In the genomic region with DNA sequence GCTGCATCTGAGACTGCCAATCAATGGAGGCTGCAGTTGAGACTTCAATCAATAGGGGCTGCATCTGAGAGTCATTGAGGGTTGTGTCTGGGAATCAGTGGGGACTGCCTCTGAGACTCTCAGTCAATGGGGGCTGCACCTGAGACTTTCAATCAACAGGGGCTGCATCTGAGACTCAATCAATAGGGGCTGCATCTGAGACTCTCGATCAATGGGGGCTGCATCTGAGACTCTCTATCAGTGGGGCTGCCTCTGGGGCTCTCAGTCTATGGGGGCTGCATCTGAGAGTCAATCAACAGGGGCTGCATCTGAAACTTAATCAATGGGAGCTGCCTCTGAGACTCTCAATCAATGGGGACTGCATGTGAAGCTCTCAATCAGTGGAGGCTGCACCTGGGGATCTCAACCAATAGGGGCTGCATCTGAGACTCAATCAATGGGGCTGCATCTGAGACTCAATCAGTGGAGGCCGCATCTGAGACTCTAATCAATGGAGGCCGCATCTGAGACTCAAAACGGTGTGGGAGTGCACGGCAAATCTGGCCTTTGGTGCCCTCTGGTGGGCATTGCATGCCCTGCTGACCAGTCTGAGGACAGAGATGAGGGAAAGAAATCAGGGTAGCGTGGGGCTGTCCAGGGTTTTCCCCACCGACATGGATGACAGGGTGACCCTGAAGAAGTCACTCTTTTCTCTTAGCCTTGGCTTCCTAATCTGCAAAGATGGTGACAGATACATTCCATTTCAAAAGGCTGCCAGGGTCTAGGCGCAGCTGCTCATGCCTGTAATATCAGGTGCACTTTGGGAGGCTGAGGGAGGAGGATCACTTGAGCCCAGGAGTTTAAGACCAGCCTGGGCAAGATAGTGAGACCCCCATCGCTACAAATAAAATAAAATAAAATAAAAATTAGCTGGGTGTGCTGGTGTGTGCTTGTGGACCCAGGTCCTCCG, we compare ENCODE assay signal across 8 cellular contexts. TPM values are rescaled to one million over a fixed set of nuclear protein-coding genes. Genes with fewer than 3 reads are reported as not detected.
A peak's percentile ranks its signal among the peaks of the same experiment; 100 is the strongest.
DNase-seq lines count a peak whose midpoint lies in the region; ATAC-seq and TF ChIP-seq lines count a peak whose summit lies in the region.

No MANE protein-coding gene starts in this region.

- no peaks in the 10 kb centered on the region for H4K20me1 ChIP-seq in OCI-LY3 (ENCODE audit: insufficient read depth, low read length)

- no peak overlapping the region for H2AFZ ChIP-seq in OCI-LY3 (ENCODE audit: low read depth, low read length)

- no peaks in the 10 kb centered on the region for H3K9me3 Mint-ChIP-seq in activated T-cell treated with anti-CD3 and anti-CD28 coated beads, Interleukin-2, amount 50 U/mL, for 24 hours
- H3K9me3 Mint-ChIP-seq in neural crest cell = peaks cover 2% of the 10 kb centered on the region
- no peaks in the 10 kb centered on the region for H3K9me3 Mint-ChIP-seq in stimulated activated naive CD8-positive, alpha-beta T cell treated with anti-CD3 and anti-CD28 coated beads, Interleukin-15, amount 100 ng/mL, for 72 hours

- peaks cover 13% of the 10 kb centered on the region for H3K4me1 ChIP-seq in OCI-LY3 (ENCODE audit: low read length)

- H3K36me3 ChIP-seq in OCI-LY3 (replicated peaks; ENCODE audit: low read depth, low read length) = no peaks in the 10 kb centered on the region

- no peak overlapping the region for H3K4me3 Mint-ChIP-seq in activated T-cell treated with anti-CD3 and anti-CD28 coated beads, Interleukin-2, amount 50 U/mL, for 24 hours
- no peak overlapping the region for H3K4me3 Mint-ChIP-seq in neural crest cell
- no peak overlapping the region for H3K4me3 Mint-ChIP-seq in stimulated activated naive CD8-positive, alpha-beta T cell treated with anti-CD3 and anti-CD28 coated beads, Interleukin-15, amount 100 ng/mL, for 72 hours

- peak overlapping the region; percentile 12; the same call in 1 of the 2 replicates for H3K27ac ChIP-seq in OCI-LY3 (ENCODE audit: low read length)

- peaks cover 19% of the 10 kb centered on the region for H3K27me3 Mint-ChIP-seq in activated T-cell treated with anti-CD3 and anti-CD28 coated beads, Interleukin-2, amount 50 U/mL, for 24 hours
- peaks cover 31% of the 10 kb centered on the region for H3K27me3 Mint-ChIP-seq in neural crest cell (ENCODE audit: low read depth)
- peaks cover 47% of the 10 kb centered on the region for H3K27me3 Mint-ChIP-seq in stimulated activated naive CD8-positive, alpha-beta T cell treated with anti-CD3 and anti-CD28 coated beads, Interleukin-15, amount 100 ng/mL, for 72 hours

- no peaks in the 10 kb centered on the region for H3K9me3 ChIP-seq in OCI-LY3 (ENCODE audit: insufficient read depth, low read length)

- peak; percentile 93 for TF ChIP-seq CTCF in OCI-LY3 (IDR thresholded peaks at IDR 0.05; ENCODE audit: low read depth, low read length)
- peak; percentile 93 for TF ChIP-seq CTCF in neural crest cell (conservative IDR thresholded peaks at IDR 0.05)

- peak overlapping the region; percentile 23 for H3K4me2 ChIP-seq in OCI-LY3 (ENCODE audit: low read length)

- no peaks in the 10 kb centered on the region for H3K27me3 ChIP-seq in OCI-LY3 (ENCODE audit: low read depth, low read length)

- no peak overlapping the region for H3K9ac ChIP-seq in OCI-LY3 (ENCODE audit: low read length)

- no peak overlapping the region for H3K4me3 ChIP-seq in OCI-LY3 (ENCODE audit: low read length)

- peaks cover 2% of the 10 kb centered on the region for H3K4me1 Mint-ChIP-seq in activated T-cell treated with anti-CD3 and anti-CD28 coated beads, Interleukin-2, amount 50 U/mL, for 24 hours (ENCODE audit: low read depth)
- H3K4me1 Mint-ChIP-seq in neural crest cell = no peaks in the 10 kb centered on the region
- peaks cover 6% of the 10 kb centered on the region for H3K4me1 Mint-ChIP-seq in stimulated activated naive CD8-positive, alpha-beta T cell treated with anti-CD3 and anti-CD28 coated beads, Interleukin-15, amount 100 ng/mL, for 72 hours

- no peak overlapping the region for H3K27ac Mint-ChIP-seq in activated T-cell treated with anti-CD3 and anti-CD28 coated beads, Interleukin-2, amount 50 U/mL, for 24 hours
- H3K27ac Mint-ChIP-seq in neural crest cell (ENCODE audit: unreplicated experiment) = no peak overlapping the region
- no peak overlapping the region for H3K27ac Mint-ChIP-seq in stimulated activated naive CD8-positive, alpha-beta T cell treated with anti-CD3 and anti-CD28 coated beads, Interleukin-15, amount 100 ng/mL, for 72 hours

- H3K79me2 ChIP-seq in OCI-LY3 (ENCODE audit: low read length) = no peaks in the 10 kb centered on the region

- no peaks in the 10 kb centered on the region for H3K36me3 Mint-ChIP-seq in activated T-cell treated with anti-CD3 and anti-CD28 coated beads, Interleukin-2, amount 50 U/mL, for 24 hours (ENCODE audit: low read depth)
- H3K36me3 Mint-ChIP-seq in neural crest cell (ENCODE audit: low read depth) = no peaks in the 10 kb centered on the region

- ATAC-seq in HG03571 (IDR thresholded peaks at IDR 0.05; ENCODE audit: unreplicated experiment) = peak; percentile 59
- peak; percentile 94 for ATAC-seq in stimulated activated naive CD8-positive, alpha-beta T cell treated with anti-CD3 and anti-CD28 coated beads, Interleukin-15, amount 100 ng/mL, for 72 hours

- DNase-seq in NCI-H510A treated with DMSO at 0.1 percent for 48 hours (lab: John Stamatoyannopoulos, UW) (peak; percentile 59), NCI-H510A (lab: John Stamatoyannopoulos, UW) (no peak), fibroblast of peridontal ligament (ENCODE audit: extremely low read depth) (peak; percentile 69), neural crest cell (ENCODE audit: low read depth, low spot score) (peak; percentile 83)
- peak; percentile 84 for DNase-seq in activated T-cell treated with anti-CD3 and anti-CD28 coated beads, Interleukin-2, amount 50 U/mL, for 24 hours
- DNase-seq in stimulated activated naive CD8-positive, alpha-beta T cell treated with anti-CD3 and anti-CD28 coated beads, Interleukin-15, amount 100 ng/mL, for 72 hours = peak; percentile 73 to 78

RNA-seq across cellular contexts. Expression of a gene that starts 41.3 kb away (rescaled TPM):
- 458 and 483 TPM in 2 replicates for total RNA-seq in neural crest cell
